Comparison of ENCODE assay signal across 10 cellular contexts in the genomic region with DNA sequence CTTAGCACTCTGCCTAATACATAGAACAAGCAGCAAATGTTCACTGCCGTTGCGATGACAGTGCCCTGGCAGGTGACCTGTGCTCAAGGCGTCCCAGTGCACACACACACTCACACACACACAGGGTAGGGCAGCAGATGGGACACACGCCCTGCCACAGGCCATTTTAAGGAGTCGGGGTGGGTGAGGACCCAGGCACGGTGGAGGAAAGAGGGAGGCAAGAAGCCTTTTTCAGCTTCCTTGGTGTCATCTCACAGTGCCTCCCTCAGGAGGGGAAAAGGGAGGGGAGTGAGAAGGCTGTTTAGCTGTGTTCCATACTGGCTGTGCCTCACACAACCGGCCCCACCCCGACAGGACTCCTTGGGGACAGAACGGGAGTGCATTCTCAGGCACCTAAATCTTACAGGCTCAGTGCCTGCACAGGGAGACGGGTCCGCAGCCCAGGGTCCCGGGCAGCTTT. TPM values are rescaled to one million over a fixed set of nuclear protein-coding genes. Genes with fewer than 3 reads are reported as not detected.
DNase-seq lines count a peak whose midpoint lies in the region; ATAC-seq and TF ChIP-seq lines count a peak whose summit lies in the region.
"Had no signal": no experiment of that assay in that cellular context is flagged by ENCODE, and none has a peak within 500 bp of the region (broad histone marks: within the 10 kb centered on the region; RNA-seq: fewer than 3 reads in every experiment).

No MANE protein-coding gene starts in this region.

- no peaks in the 10 kb centered on the region for H3K9me3 Mint-ChIP-seq in T-helper 2 cell treated with Interferon-gamma antibody and Interleukin-4, amounts not matched to agents 5 μg/mL and 100 μg/mL, for 36 hours

- H3K4me1 ChIP-seq in mucosa of descending colon (ENCODE audit: low read depth) (peaks cover 11% of the 10 kb centered on the region), thoracic aorta (ENCODE audit: control insufficient read depth in 1 of 2, low read depth in 2 of 2) (peaks cover 6 to 14% of the 10 kb centered on the region in 2 donors)

- H3K36me3 Mint-ChIP-seq in T-helper 2 cell treated with Interferon-gamma antibody and Interleukin-4, amounts not matched to agents 5 μg/mL and 100 μg/mL, for 36 hours (ENCODE audit: low read depth) = no peaks in the 10 kb centered on the region

- H3K27me3 ChIP-seq in thoracic aorta (replicated peaks; ENCODE audit: insufficient read depth) = no peaks in the 10 kb centered on the region

- no peak for DNase-seq in T-helper 2 cell treated with Interferon-gamma antibody and Interleukin-4, amounts not matched to agents 5 μg/mL and 100 μg/mL, for 36 hours (ENCODE audit: low spot score)
- DNase-seq in T-helper 2 cell = no peak
- DNase-seq in choroid plexus epithelial cell (ENCODE audit: low read depth) = no peak
- peak; percentile 72 to 76 (median 73) for DNase-seq in mucosa of descending colon
- DNase-seq in thoracic aorta (ENCODE audit: low spot score) = no peak
- DNase-seq in hippocampal formation (lab: John Stamatoyannopoulos, UW) = no peak
- no peak for DNase-seq in activated CD4-positive, alpha-beta T cell treated with anti-CD3 and anti-CD28 coated beads, Interleukin-2, amount 50 U/mL, for 48 hours
- DNase-seq in globus pallidus (ENCODE audit: low spot score) = no peak
- DNase-seq: NCI-H1930, T-helper 9 cell had no signal

- peak overlapping the region; percentile 41 for H3K4me3 Mint-ChIP-seq in T-helper 2 cell treated with Interferon-gamma antibody and Interleukin-4, amounts not matched to agents 5 μg/mL and 100 μg/mL, for 36 hours

- H3K27ac ChIP-seq in thoracic aorta = no peak overlapping the region

- peaks cover 4% of the 10 kb centered on the region for H3K4me1 Mint-ChIP-seq in T-helper 2 cell treated with Interferon-gamma antibody and Interleukin-4, amounts not matched to agents 5 μg/mL and 100 μg/mL, for 36 hours (ENCODE audit: low read depth)

- no peak overlapping the region for H3K27ac Mint-ChIP-seq in T-helper 2 cell treated with Interferon-gamma antibody and Interleukin-4, amounts not matched to agents 5 μg/mL and 100 μg/mL, for 36 hours

- no peaks in the 10 kb centered on the region for H3K9me3 ChIP-seq in mucosa of descending colon
- no peaks in the 10 kb centered on the region for H3K9me3 ChIP-seq in thoracic aorta

- peaks cover 50% of the 10 kb centered on the region for H3K27me3 Mint-ChIP-seq in T-helper 2 cell treated with Interferon-gamma antibody and Interleukin-4, amounts not matched to agents 5 μg/mL and 100 μg/mL, for 36 hours (ENCODE audit: low read depth)

- intact Hi-C loops in mucosa of descending colon (cut with DNase I, micrococcal nuclease) = no loop called here

- peak overlapping the region; percentile 51 for H3K4me3 ChIP-seq in choroid plexus epithelial cell (ENCODE audit: low read depth, low read length)
- H3K4me3 ChIP-seq in mucosa of descending colon = no peak overlapping the region
- H3K4me3 ChIP-seq in thoracic aorta = peak overlapping the region; percentile 72

- no peaks in the 10 kb centered on the region for H3K36me3 ChIP-seq in mucosa of descending colon (ENCODE audit: low read depth)
- H3K36me3 ChIP-seq in thoracic aorta = no peaks in the 10 kb centered on the region

- peak; percentile 63 for ATAC-seq in mucosa of descending colon
- ATAC-seq in thoracic aorta (ENCODE audit: insufficient number of reproducible peaks, low FRiP score, low read depth) = no peak

- no peak for TF ChIP-seq CTCF in choroid plexus epithelial cell (conservative IDR thresholded peaks at IDR 0.05; ENCODE audit: low read depth, low read length)
- no peak for TF ChIP-seq CTCF in mucosa of descending colon (IDR thresholded peaks at IDR 0.05)
- TF ChIP-seq CTCF in thoracic aorta (IDR thresholded peaks at IDR 0.05) = no peak

RNA-seq across cellular contexts. Expression of a gene that starts 1.5 kb away (rescaled TPM):
- 10 to 100 TPM; 12.2 to 15.9 (median 15.6) TPM for total RNA-seq in mucosa of descending colon
- total RNA-seq in thoracic aorta = 1 to 10 TPM; 1.8 to 3.1 TPM

Comparison
In these comparisons a context has a peak if more than half of its experiments do, and no peak if none do; other contexts are left out.
1. DNase-seq: peak in mucosa of descending colon (3 of 3); none in T-helper 2 cell treated with Interferon-gamma antibody and Interleukin-4, amounts not matched to agents 5 μg/mL and 100 μg/mL, for 36 hours (single experiment), T-helper 2 cell (0 of 5), choroid plexus epithelial cell (single experiment), thoracic aorta (single experiment), hippocampal formation (0 of 2), activated CD4-positive, alpha-beta T cell treated with anti-CD3 and anti-CD28 coated beads, Interleukin-2, amount 50 U/mL, for 48 hours (0 of 2) and globus pallidus (single experiment).